Comparison of ENCODE assay signal across 17 cellular contexts in genomic region chr4:154313004-154313587, GRCh38.
"Had no signal": no experiment of that assay in that cellular context is flagged by ENCODE, and none has a peak within 500 bp of the region (broad histone marks: within the 10 kb centered on the region; RNA-seq: fewer than 3 reads in every experiment).

No MANE protein-coding gene starts in this region.

- H3K36me3 ChIP-seq: breast epithelium, esophagus squamous epithelium, left lung, upper lobe of right lung had no signal

- DNase-seq: activated T-cell treated with anti-CD3 and anti-CD28 coated beads, Interleukin-2, amount 50 U/mL, for 1 hour; esophagus squamous epithelium; kidney glomerular epithelial cell; left lung; naive thymus-derived CD8-positive, alpha-beta T cell; stimulated activated CD4-positive, alpha-beta T cell treated with anti-CD3 and anti-CD28 coated beads, Interleukin-4, amount 100 ng/mL, for 24 hours; stimulated activated naive CD8-positive, alpha-beta T cell treated with anti-CD3 and anti-CD28 coated beads, Interleukin-15, Interleukin-2, amounts not matched to agents 100 U/mL and 50 U/mL, for 24 hours; T-helper 1 cell; upper lobe of right lung had no signal

- H3K27me3 Mint-ChIP-seq: activated T-helper 17 cell treated with anti-CD3 and anti-CD28 coated beads, Interleukin-2, amount 50 U/mL, for 72 hours had no signal

- H3K27ac ChIP-seq: breast epithelium, esophagus squamous epithelium, left lung, upper lobe of right lung had no signal

- H3K4me3 Mint-ChIP-seq: activated T-helper 17 cell treated with anti-CD3 and anti-CD28 coated beads, Interleukin-2, amount 50 U/mL, for 72 hours; central memory CD8-positive, alpha-beta T cell; mesothelial cell of epicardium; naive thymus-derived CD8-positive, alpha-beta T cell; WTC11 had no signal

- ATAC-seq: activated naive CD4-positive, alpha-beta T cell treated with anti-CD3 and anti-CD28 coated beads, Interleukin-2, amount 50 U/mL, for 72 hours; activated T-helper 17 cell treated with anti-CD3 and anti-CD28 coated beads, Interleukin-2, amount 50 U/mL, for 72 hours; left lung; naive thymus-derived CD8-positive, alpha-beta T cell; stimulated activated naive CD8-positive, alpha-beta T cell treated with anti-CD3 and anti-CD28 coated beads, Interleukin-15, Interleukin-2, amounts not matched to agents 100 U/mL and 50 U/mL, for 24 hours; upper lobe of right lung; WTC11 had no signal

- H3K36me3 Mint-ChIP-seq: activated naive CD4-positive, alpha-beta T cell treated with anti-CD3 and anti-CD28 coated beads, Interleukin-2, amount 50 U/mL, for 72 hours; mesothelial cell of epicardium had no signal

- H3K4me3 ChIP-seq: breast epithelium, esophagus squamous epithelium, left lung, lung, upper lobe of right lung had no signal

- FAIRE-seq: colon had no signal

- H3K4me1 Mint-ChIP-seq: activated T-helper 17 cell treated with anti-CD3 and anti-CD28 coated beads, Interleukin-2, amount 50 U/mL, for 72 hours; central memory CD8-positive, alpha-beta T cell; mesothelial cell of epicardium; naive thymus-derived CD8-positive, alpha-beta T cell had no signal

- H3K9me3 ChIP-seq: breast epithelium, esophagus squamous epithelium, left lung, upper lobe of right lung had no signal

- H3K4me1 ChIP-seq: breast epithelium, esophagus squamous epithelium, left lung, upper lobe of right lung had no signal

- H3K27ac Mint-ChIP-seq: activated naive CD4-positive, alpha-beta T cell treated with anti-CD3 and anti-CD28 coated beads, Interleukin-2, amount 50 U/mL, for 72 hours; activated T-helper 17 cell treated with anti-CD3 and anti-CD28 coated beads, Interleukin-2, amount 50 U/mL, for 72 hours; mesothelial cell of epicardium; naive thymus-derived CD8-positive, alpha-beta T cell; WTC11 had no signal

- H3K27me3 ChIP-seq: breast epithelium, esophagus squamous epithelium, left lung, upper lobe of right lung had no signal
